16 cellular contexts compared by ENCODE assay signal in the genomic region with DNA sequence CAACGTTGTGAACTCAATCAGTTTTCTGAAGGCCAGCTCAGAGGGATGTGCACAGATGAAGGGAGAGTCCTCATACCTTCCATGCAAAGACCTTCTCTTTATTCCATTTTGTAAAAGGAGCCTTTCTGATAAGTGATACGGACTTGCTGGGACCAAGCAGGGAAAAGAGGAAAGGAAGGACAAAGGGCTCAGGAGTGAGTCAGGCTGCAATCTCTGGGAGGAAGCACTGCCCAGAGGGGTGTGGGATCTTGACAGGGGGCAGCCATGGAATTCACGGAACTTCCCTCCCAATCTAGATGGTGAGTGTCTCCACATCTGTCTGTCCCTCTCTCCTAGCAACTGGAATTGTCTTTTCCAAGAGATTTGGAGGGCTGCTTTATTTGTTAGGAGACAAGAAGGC.
DNase-seq lines count a peak whose midpoint lies in the region; FAIRE-seq and TF ChIP-seq lines count a peak whose summit lies in the region.
"Had no signal": no experiment of that assay in that cellular context is flagged by ENCODE, and none has a peak within 500 bp of the region (broad histone marks: within the 10 kb centered on the region; RNA-seq: fewer than 3 reads in every experiment).

No MANE protein-coding gene starts in this region.

- H2AK5ac ChIP-seq in H1 (ENCODE audit: low read depth, low read length) = no peak overlapping the region

- H3K27me3 ChIP-seq in H1 (replicated peaks in 1 of 4; ENCODE audit: control insufficient read depth in 3 of 4, extremely low read depth in 1 of 4, insufficient read depth in 3 of 4, low read length in 3 of 4) (no peaks in the 10 kb centered on the region), GM23248 (replicated peaks; ENCODE audit: insufficient read depth) (no peaks in the 10 kb centered on the region), ascending aorta (no peaks in the 10 kb centered on the region)
- H3K27me3 ChIP-seq: BE2C had no signal

- H3K4me1 ChIP-seq in H1 (replicated peaks in 1 of 4; ENCODE audit: control insufficient read depth in 3 of 4, insufficient read depth in 4 of 4, low read length in 3 of 4) (peaks cover 0 to 8% (median 7%) of the 10 kb centered on the region in 4 experiments; a peak in 3 of 7 replicates), GM23248 (ENCODE audit: insufficient read depth) (no peaks in the 10 kb centered on the region), ascending aorta (no peaks in the 10 kb centered on the region)
- H3K4me1 ChIP-seq: A549, BE2C had no signal

- H4K91ac ChIP-seq in H1 (replicated peaks; ENCODE audit: insufficient read length, low read length) = no peak overlapping the region

- H3K18ac ChIP-seq in H1 (ENCODE audit: extremely low read depth, low read length) = no peak overlapping the region

- TF ChIP-seq EP300 in H1 (IDR thresholded peaks at IDR 0.05; ENCODE audit: borderline replicate concordance in 1 of 2, low read depth in 2 of 2, low read length in 2 of 2) = no peak

- H3K23me2 ChIP-seq in H1 (ENCODE audit: low read depth, low read length) = no peaks in the 10 kb centered on the region

- no peak overlapping the region for H3K56ac ChIP-seq in H1 (replicated peaks; ENCODE audit: insufficient read length, low read depth, low read length)

- no peak overlapping the region for H3K4ac ChIP-seq in H1 (replicated peaks; ENCODE audit: insufficient read length, low read depth, low read length)

- no peak overlapping the region for H3K23ac ChIP-seq in H1 (ENCODE audit: insufficient read length)

- H3K36me3 ChIP-seq in H1 (ENCODE audit: control insufficient read depth in 2 of 4, insufficient read depth in 4 of 4, low read length in 3 of 4) (no peaks in the 10 kb centered on the region), GM23248 (ENCODE audit: low read depth) (no peaks in the 10 kb centered on the region), ascending aorta (no peaks in the 10 kb centered on the region)
- H3K36me3 ChIP-seq: BE2C had no signal

- no peak overlapping the region for H2BK120ac ChIP-seq in H1 (replicated peaks; ENCODE audit: low read depth, low read length)

- no peaks in the 10 kb centered on the region for H3K79me2 ChIP-seq in H1 (ENCODE audit: control insufficient read depth in 1 of 2, insufficient read depth in 2 of 2, low read length in 2 of 2)
- no peaks in the 10 kb centered on the region for H3K79me2 ChIP-seq in GM23248 (ENCODE audit: insufficient read depth)

- in situ Hi-C loops in GM23248 (cut with MboI) = no loop called here

- H3K4me2 ChIP-seq in H1 (ENCODE audit: insufficient read depth in 1 of 2, low read depth in 2 of 2, low read length in 2 of 2) = no peak overlapping the region
- no peak overlapping the region for H3K4me2 ChIP-seq in GM23248 (ENCODE audit: unreplicated experiment)
- H3K4me2 ChIP-seq: A549 had no signal

- no peak overlapping the region for H2BK15ac ChIP-seq in H1 (ENCODE audit: low read length)

- H3K9ac ChIP-seq in H1 (replicated peaks in 1 of 4; ENCODE audit: extremely low read depth in 1 of 4, low read depth in 3 of 4, low read length in 3 of 4) = no peak overlapping the region
- H3K9ac ChIP-seq in GM23248 = no peak overlapping the region

- no peaks in the 10 kb centered on the region for H3F3A ChIP-seq in GM23248 (ENCODE audit: insufficient read depth)

- DNase-seq in HT1080 (ENCODE audit: low read depth) (peak; percentile 7), H1 (ENCODE audit: low read depth in 1 of 2, low spot score in 2 of 2) (no peak), iPS-NIHi11 (ENCODE audit: low spot score) (peak; percentile 17), NCI-H2196 (lab: John Stamatoyannopoulos, UW; ENCODE audit: unreplicated experiment) (no peak), GM23248 (no peak), ascending aorta (ENCODE audit: low spot score in 2 of 2) (no peak)
- DNase-seq in effector CD4-positive, alpha-beta T cell = no peak
- DNase-seq: BE2C; CD4-positive, alpha-beta memory T cell; DMS79; H7 had no signal

- TF ChIP-seq CTCF in H1 (IDR thresholded peaks at IDR 0.05; ENCODE audit: control extremely low read depth in 1 of 3, insufficient read depth in 1 of 3, low read depth in 1 of 3, low read length in 3 of 3) (no peak), ascending aorta (IDR thresholded peaks at IDR 0.05) (no peak)

- H2AFZ ChIP-seq in H1 (ENCODE audit: low read length) (no peak overlapping the region), GM23248 (no peak overlapping the region)

- H3K27ac ChIP-seq in H1 (ENCODE audit: low read depth, low read length) (no peak overlapping the region), GM23248 (no peak overlapping the region), ascending aorta (no peak overlapping the region)
- H3K27ac ChIP-seq: A549, C4-2B had no signal

- H3K79me1 ChIP-seq in H1 (ENCODE audit: low read depth, low read length) = no peaks in the 10 kb centered on the region

- H3K9me3 ChIP-seq in H1 (ENCODE audit: insufficient read depth in 2 of 2, low read depth in 1 of 2, low read length in 1 of 2) (no peaks in the 10 kb centered on the region), GM23248 (ENCODE audit: low read depth) (no peaks in the 10 kb centered on the region), ascending aorta (no peaks in the 10 kb centered on the region)
- H3K9me3 ChIP-seq: A549, BE2C had no signal

- H3K14ac ChIP-seq in H1 (ENCODE audit: insufficient read length) = no peak overlapping the region

- H4K20me1 ChIP-seq in H1 (replicated peaks in 1 of 2; ENCODE audit: control insufficient read depth in 1 of 2, insufficient read depth in 2 of 2, low read length in 2 of 2) = no peaks in the 10 kb centered on the region
- no peaks in the 10 kb centered on the region for H4K20me1 ChIP-seq in GM23248 (ENCODE audit: insufficient read depth)

- intact Hi-C loops in ascending aorta (cut with DNase I) = no loop called here

- no peak for TF ChIP-seq POLR2A in H1 (IDR thresholded peaks at IDR 0.05; ENCODE audit: control extremely low read depth in 1 of 2, low read depth in 2 of 2, low read length in 2 of 2)

- peak overlapping the region; percentile 80; the same call in 1 of the 2 replicates for H2BK12ac ChIP-seq in H1 (ENCODE audit: low read depth, low read length)

- no peaks in the 10 kb centered on the region for H3K9me2 ChIP-seq in GM23248 (ENCODE audit: insufficient read depth)

- no peak overlapping the region for H4K5ac ChIP-seq in H1 (ENCODE audit: insufficient read length, low read depth, low read length)

- H2BK20ac ChIP-seq in H1 (ENCODE audit: low read length) = no peak overlapping the region

- FAIRE-seq in H1 (lab: Jason Lieb, UNC) = no peak
- FAIRE-seq: A549, G401.6, GM12891, HepG2 had no signal

- WGBS in H1 (ENCODE audit: extremely low coverage in 1 of 2, insufficient coverage in 1 of 2, insufficient read length in 1 of 2, insufficient replicate concordance in 2 of 2, low coverage in 1 of 2, low lambda C conversion rate in 2 of 2, missing lambda C conversion rate in 1 of 2), 2 experiments = 66% methylated on average over 3 of the region's 3 CpGs; no CpG with 5 or more reads in 1 of the 2 experiments
- 14 to 18% methylated on average over 3 of the region's 3 CpGs for WGBS in GM23248 (ENCODE audit: low coverage in 1 of 2, low lambda C conversion rate in 2 of 2, missing lambda C conversion rate in 2 of 2), 2 experiments

- no peak for TF ChIP-seq RAD21 in H1 (IDR thresholded peaks at IDR 0.05 in 1 of 2, conservative IDR thresholded peaks at IDR 0.05 in 1 of 2; ENCODE audit: low read depth in 2 of 2, low read length in 2 of 2)

- POLR2A ChIA-PET in H1 (lab: Charles Lee; ENCODE audit: partially characterized antibody) = no interaction called here

- H4K8ac ChIP-seq in H1 (ENCODE audit: extremely low read depth, insufficient read depth, low read length) = no peak overlapping the region

- CTCF ChIA-PET in H1 (lab: Charles Lee; ENCODE audit: partially characterized antibody) = no interaction called here

- no peak overlapping the region for H2BK5ac ChIP-seq in H1 (ENCODE audit: low read depth, low read length)

- H3K4me3 ChIP-seq in H1 (ENCODE audit: extremely low read depth in 1 of 4, insufficient read depth in 2 of 4, low read depth in 3 of 4, low read length in 4 of 4) (no peak overlapping the region), GM23248 (no peak overlapping the region), ascending aorta (no peak overlapping the region)
- H3K4me3 ChIP-seq: A549 had no signal

TF ChIP-seq in H1, 55 proteins besides CTCF, POLR2A, EP300 and RAD21 (continues in another document):
- no peak for TF ChIP-seq TAF7 (optimal IDR thresholded peaks at IDR 0.05; ENCODE audit: borderline replicate concordance, low read depth, low read length)
- no peak for TF ChIP-seq ZNF274 (IDR thresholded peaks at IDR 0.05; ENCODE audit: borderline replicate concordance, extremely low read depth, low read length)
- TF ChIP-seq, protein P1, sequence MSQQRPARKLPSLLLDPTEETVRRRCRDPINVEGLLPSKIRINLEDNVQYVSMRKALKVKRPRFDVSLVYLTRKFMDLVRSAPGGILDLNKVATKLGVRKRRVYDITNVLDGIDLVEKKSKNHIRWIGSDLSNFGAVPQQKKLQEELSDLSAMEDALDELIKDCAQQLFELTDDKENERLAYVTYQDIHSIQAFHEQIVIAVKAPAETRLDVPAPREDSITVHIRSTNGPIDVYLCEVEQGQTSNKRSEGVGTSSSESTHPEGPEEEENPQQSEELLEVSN (IDR thresholded peaks at IDR 0.05) = no peak
- TF ChIP-seq SP4 (IDR thresholded peaks at IDR 0.05; ENCODE audit: low read length) = no peak
- no peak for TF ChIP-seq TEAD4 (IDR thresholded peaks at IDR 0.05; ENCODE audit: low read depth, low read length)
- TF ChIP-seq TAF1 (IDR thresholded peaks at IDR 0.05; ENCODE audit: low read depth, low read length) = no peak
- no peak for TF ChIP-seq CREB1 (IDR thresholded peaks at IDR 0.05)
- no peak for TF ChIP-seq CTBP2 (IDR thresholded peaks at IDR 0.05; ENCODE audit: borderline replicate concordance, insufficient read depth, insufficient read length, low read length)
- TF ChIP-seq SIN3A (conservative IDR thresholded peaks at IDR 0.05 in 1 of 2, IDR thresholded peaks at IDR 0.05 in 1 of 2; ENCODE audit: low read depth in 1 of 2, low read length in 2 of 2) = no peak
- no peak for TF ChIP-seq HDAC2 (IDR thresholded peaks at IDR 0.05; ENCODE audit: borderline replicate concordance in 1 of 2, low read depth in 2 of 2, low read length in 2 of 2)
- TF ChIP-seq SAP30 (IDR thresholded peaks at IDR 0.05; ENCODE audit: insufficient read depth, insufficient replicate concordance, low read length) = no peak
- TF ChIP-seq GABPA (IDR thresholded peaks at IDR 0.05; ENCODE audit: borderline replicate concordance, insufficient read depth, low read length) = no peak
- no peak for TF ChIP-seq SIX5 (IDR thresholded peaks at IDR 0.05; ENCODE audit: low read depth, low read length)
- no peak for TF ChIP-seq CEBPB (IDR thresholded peaks at IDR 0.05; ENCODE audit: low read depth, low read length)
- TF ChIP-seq PHF8 (conservative IDR thresholded peaks at IDR 0.05; ENCODE audit: low read depth, low read length) = no peak
- no peak for TF ChIP-seq FOSL1 (IDR thresholded peaks at IDR 0.05; ENCODE audit: insufficient read depth, low read depth, low read length)
- TF ChIP-seq POLR2AphosphoS5 (IDR thresholded peaks at IDR 0.05; ENCODE audit: low read depth, low read length) = no peak
- TF ChIP-seq SUZ12 (IDR thresholded peaks at IDR 0.05; ENCODE audit: low read length) = no peak

Comparison
In these comparisons a context has a peak if more than half of its experiments do, and no peak if none do; other contexts are left out.
1. DNase-seq: peak in HT1080 (single experiment) and iPS-NIHi11 (single experiment); none in H1 (0 of 2), NCI-H2196 (single experiment), GM23248 (single experiment), effector CD4-positive, alpha-beta T cell (single experiment) and ascending aorta (0 of 2).